8 cellular contexts compared by ENCODE assay signal in the genomic region with DNA sequence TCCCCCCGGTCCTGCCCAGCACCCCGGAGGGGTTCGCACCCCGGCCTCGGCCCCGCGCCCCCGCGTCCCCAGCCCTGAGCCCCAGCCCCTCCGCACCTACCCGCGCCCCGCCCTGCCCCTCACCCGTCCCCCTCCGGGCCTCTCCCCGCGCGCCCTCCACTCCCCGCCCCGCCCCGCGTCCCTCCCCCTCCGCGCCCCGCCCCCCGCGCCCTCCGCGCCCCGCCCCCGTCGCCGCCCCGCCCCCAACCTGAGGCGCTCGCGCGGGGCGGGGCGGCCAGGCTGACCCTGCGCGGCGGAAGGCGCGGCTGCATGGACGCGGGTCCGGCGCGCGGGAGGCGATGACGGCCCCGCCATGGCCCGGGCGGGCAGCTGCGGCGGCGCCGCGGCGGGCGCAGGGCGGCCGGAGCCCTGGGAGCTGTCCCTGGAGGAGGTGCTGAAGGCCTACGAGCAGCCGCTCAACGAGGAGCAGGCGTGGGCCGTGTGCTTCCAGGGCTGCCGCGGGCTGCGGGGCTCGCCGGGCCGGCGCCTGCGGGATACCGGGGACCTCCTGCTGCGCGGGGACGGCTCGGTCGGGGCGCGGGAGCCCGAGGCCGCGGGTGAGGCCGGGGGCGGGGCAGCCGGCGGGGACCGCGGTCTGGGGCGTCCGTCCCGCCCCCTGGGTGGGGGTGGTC. TPM values are rescaled to one million over a fixed set of nuclear protein-coding genes. Genes with fewer than 3 reads are reported as not detected.
DNase-seq lines count a peak whose midpoint lies in the region; ATAC-seq and TF ChIP-seq lines count a peak whose summit lies in the region.

A gene with protein sequence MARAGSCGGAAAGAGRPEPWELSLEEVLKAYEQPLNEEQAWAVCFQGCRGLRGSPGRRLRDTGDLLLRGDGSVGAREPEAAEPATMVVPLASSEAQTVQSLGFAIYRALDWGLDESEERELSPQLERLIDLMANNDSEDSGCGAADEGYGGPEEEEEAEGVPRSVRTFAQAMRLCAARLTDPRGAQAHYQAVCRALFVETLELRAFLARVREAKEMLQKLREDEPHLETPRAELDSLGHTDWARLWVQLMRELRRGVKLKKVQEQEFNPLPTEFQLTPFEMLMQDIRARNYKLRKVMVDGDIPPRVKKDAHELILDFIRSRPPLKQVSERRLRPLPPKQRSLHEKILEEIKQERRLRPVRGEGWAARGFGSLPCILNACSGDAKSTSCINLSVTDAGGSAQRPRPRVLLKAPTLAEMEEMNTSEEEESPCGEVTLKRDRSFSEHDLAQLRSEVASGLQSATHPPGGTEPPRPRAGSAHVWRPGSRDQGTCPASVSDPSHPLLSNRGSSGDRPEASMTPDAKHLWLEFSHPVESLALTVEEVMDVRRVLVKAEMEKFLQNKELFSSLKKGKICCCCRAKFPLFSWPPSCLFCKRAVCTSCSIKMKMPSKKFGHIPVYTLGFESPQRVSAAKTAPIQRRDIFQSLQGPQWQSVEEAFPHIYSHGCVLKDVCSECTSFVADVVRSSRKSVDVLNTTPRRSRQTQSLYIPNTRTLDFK (plus strand): TSS at position 277 of the 671 bp plus-strand sequence. CDS start 76 bp downstream, at position 353.

- peaks cover 0 to 61% (median 9%) of the 10 kb centered on the region in 7 donors for H3K27me3 ChIP-seq in spleen (replicated peaks in 1 of 7)

- H3K4me3 ChIP-seq in spleen: peak within 1 kb of the TSS; percentile 3 to 70 (median 42)

- H3K9me3 ChIP-seq in spleen: no peaks in the 10 kb centered on the region

- no peak for ATAC-seq in HG03175 (IDR thresholded peaks at IDR 0.05; ENCODE audit: unreplicated experiment)

- intact Hi-C loops in spleen (cut with DNase I; ENCODE audit: low total_unique reads): no loop called here

- DNase-seq in GM13976 (ENCODE audit: low spot score) (peak; percentile 88), LHCN-M2 (ENCODE audit: low read depth) (peak; percentile 63), caudate nucleus (lab: John Stamatoyannopoulos, UW) (peak in 46 of 61 donors; percentile 11 to 79 (median 46)), iris pigment epithelial cell (ENCODE audit: low read depth) (peak; percentile 73), spleen (peak; percentile 89), NCI-H2107 (lab: John Stamatoyannopoulos, UW) (no peak)
- peak; percentile 20 to 50 (median 36) for DNase-seq in activated CD4-positive, CD25-positive, alpha-beta regulatory T cell (lab: John Stamatoyannopoulos, UW)

- no peak for TF ChIP-seq CTCF in GM13976 (IDR thresholded peaks at IDR 0.05; ENCODE audit: borderline replicate concordance, control extremely low read depth, extremely low read depth, insufficient read depth, missing control alignments)
- TF ChIP-seq CTCF in spleen (IDR thresholded peaks at IDR 0.05 in 8 of 11, conservative IDR thresholded peaks at IDR 0.05 in 3 of 11): no peak

- 0 to 1% (median 0%) methylated on average over 3 to 87 of the region's 98 CpGs for WGBS in spleen, 5 donors

- TF ChIP-seq POLR2A in spleen (IDR thresholded peaks at IDR 0.05): no peak

- H3K4me1 ChIP-seq in spleen: peaks cover 5 to 24% (median 18%) of the 10 kb centered on the region in 6 donors

- in situ Hi-C loops in GM13976 (cut with MboI; ENCODE audit: low sequenced_read_pairs, unreplicated experiment): no loop called here

- H3K36me3 ChIP-seq in spleen: no peaks in the 10 kb centered on the region

- H3K27ac ChIP-seq in caudate nucleus (ENCODE audit: low read depth, low read length) (peak within 1 kb of the TSS; percentile 78), spleen (peak within 1 kb of the TSS in 3 of 8 donors; percentile 36 to 65 (median 56))

RNA-seq across cellular contexts. Expression of the gene that starts here (rescaled TPM):
- total RNA-seq in LHCN-M2 (2014; rRNA removed): 6.9 and 7.1 TPM in 2 replicates
- 1.6 TPM for polyA plus RNA-seq in LHCN-M2 (2012)
- 1 to 10 TPM; 1.2 to 3.2 (median 2.8) TPM for total RNA-seq in spleen
- polyA plus RNA-seq in spleen: 1 to 10 TPM in 1 of 3 donors, under 1 TPM in 2; 0.80 to 1.3 (median 0.98) TPM
